In the genomic region with DNA sequence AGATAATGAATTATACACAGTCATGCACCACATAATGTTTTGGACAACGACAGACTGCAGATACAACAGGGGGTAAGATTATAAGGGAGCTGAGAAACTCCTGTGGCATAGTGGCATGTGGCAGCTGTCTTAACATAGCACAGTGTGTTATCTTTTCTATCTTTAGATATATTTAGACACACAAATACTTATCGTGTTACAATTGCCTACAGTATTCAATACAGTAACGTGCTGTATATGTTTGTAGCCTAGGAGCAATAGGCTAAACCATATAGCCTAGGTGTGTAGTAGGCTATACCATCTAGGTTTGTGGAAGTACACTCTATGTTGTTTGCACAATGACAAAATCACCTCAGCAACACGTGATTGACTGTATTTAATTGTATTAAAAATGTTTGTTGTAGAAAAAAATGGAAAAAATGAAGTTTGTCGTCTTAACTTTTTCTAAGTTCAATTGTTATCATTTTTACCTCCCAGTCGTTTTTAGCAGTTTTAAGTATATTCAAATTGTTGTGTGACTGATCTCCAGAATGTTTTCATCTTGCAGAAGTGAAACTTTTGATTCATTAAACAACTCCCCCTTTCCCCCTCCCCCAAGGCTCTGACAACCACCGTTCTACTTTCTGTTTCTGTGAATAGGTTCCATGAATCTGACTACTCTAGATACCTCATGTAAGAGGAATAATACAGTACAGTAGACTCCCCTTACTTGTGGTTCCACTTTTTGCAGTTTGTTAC, we compare ENCODE assay signal across 9 cellular contexts.
DNase-seq lines count a peak whose midpoint lies in the region; ATAC-seq and TF ChIP-seq lines count a peak whose summit lies in the region.
"Had no signal": no experiment of that assay in that cellular context is flagged by ENCODE, and none has a peak within 500 bp of the region (broad histone marks: within the 10 kb centered on the region; RNA-seq: fewer than 3 reads in every experiment).

No MANE protein-coding gene starts in this region.

- H3K4me1 Mint-ChIP-seq in activated CD4-positive, alpha-beta memory T cell treated with anti-CD3 and anti-CD28 coated beads for 36 hours (ENCODE audit: low read depth): peaks cover 47% of the 10 kb centered on the region

- peak overlapping the region; percentile 74 for H3K27ac Mint-ChIP-seq in activated CD4-positive, alpha-beta memory T cell treated with anti-CD3 and anti-CD28 coated beads for 36 hours

- H3K27me3 ChIP-seq in left ventricle myocardium inferior (ENCODE audit: low read depth) (no peaks in the 10 kb centered on the region), prostate gland (replicated peaks; ENCODE audit: insufficient read depth) (no peaks in the 10 kb centered on the region), esophagus squamous epithelium (no peaks in the 10 kb centered on the region)

- intact Hi-C loops in activated CD4-positive, alpha-beta memory T cell treated with anti-CD3 and anti-CD28 coated beads for 36 hours (cut with micrococcal nuclease): loop anchor here (1.0 to 5.0 kb wide), 15 partner anchors 11 to 1660 kb away; partner anchors contain the start of genes CDC73, RGS2, RO60 and UCHL5
- intact Hi-C loops in left ventricle myocardium inferior (cut with micrococcal nuclease) (no loop called here), prostate gland (cut with DNase I) (no loop called here), esophagus squamous epithelium (cut with DNase I) (no loop called here)

- H3K9me3 ChIP-seq in left ventricle myocardium inferior (replicated peaks): no peaks in the 10 kb centered on the region
- no peaks in the 10 kb centered on the region for H3K9me3 ChIP-seq in prostate gland
- no peaks in the 10 kb centered on the region for H3K9me3 ChIP-seq in esophagus squamous epithelium

- H3K36me3 ChIP-seq in left ventricle myocardium inferior: no peaks in the 10 kb centered on the region
- no peaks in the 10 kb centered on the region for H3K36me3 ChIP-seq in prostate gland
- H3K36me3 ChIP-seq in esophagus squamous epithelium: no peaks in the 10 kb centered on the region

- no peaks in the 10 kb centered on the region for H3K36me3 Mint-ChIP-seq in activated CD4-positive, alpha-beta memory T cell treated with anti-CD3 and anti-CD28 coated beads for 36 hours

- peak overlapping the region; percentile 17 for H3K4me3 Mint-ChIP-seq in activated CD4-positive, alpha-beta memory T cell treated with anti-CD3 and anti-CD28 coated beads for 36 hours

- DNase-seq in DMS53 (lab: John Stamatoyannopoulos, UW) (peak; percentile 30), DMS53 treated with DMSO at 0.1 percent for 48 hours (lab: John Stamatoyannopoulos, UW; ENCODE audit: unreplicated experiment) (no peak), left ventricle myocardium inferior (no peak), prostate gland (ENCODE audit: low spot score) (no peak), esophagus squamous epithelium (lab: John Stamatoyannopoulos, UW) (no peak)
- DNase-seq in activated CD4-positive, alpha-beta memory T cell treated with anti-CD3 and anti-CD28 coated beads for 36 hours: peak; percentile 85
- peak; percentile 55 to 75 for DNase-seq in stimulated activated CD4-positive, alpha-beta T cell treated with anti-CD3 and anti-CD28 coated beads, Interleukin-15, amount 100 ng/mL, for 48 hours (ENCODE audit: low read depth in 2 of 2)

- TF ChIP-seq POLR2A in prostate gland (IDR thresholded peaks at IDR 0.05) (no peak), esophagus squamous epithelium (IDR thresholded peaks at IDR 0.05) (no peak)

- H3K9me3 Mint-ChIP-seq in activated CD4-positive, alpha-beta memory T cell treated with anti-CD3 and anti-CD28 coated beads for 36 hours: no peaks in the 10 kb centered on the region

- no peak overlapping the region for H3K27ac ChIP-seq in left ventricle myocardium inferior (replicated peaks)
- H3K27ac ChIP-seq in prostate gland: no peak overlapping the region
- no peak overlapping the region for H3K27ac ChIP-seq in esophagus squamous epithelium
- H3K27ac ChIP-seq: SK-N-MC had no signal

- POLR2A ChIA-PET in activated CD4-positive, alpha-beta memory T cell treated with anti-CD3 and anti-CD28 coated beads for 36 hours (lab: Charles Lee): interaction anchor here (1.3 kb wide), 1 partner anchor 79 kb away, joined by 3 read pairs; no protein-coding TSS in a partner anchor

- H3K4me1 ChIP-seq in left ventricle myocardium inferior: no peaks in the 10 kb centered on the region
- no peaks in the 10 kb centered on the region for H3K4me1 ChIP-seq in prostate gland (replicated peaks)
- no peaks in the 10 kb centered on the region for H3K4me1 ChIP-seq in esophagus squamous epithelium

- peak; percentile 87 for ATAC-seq in HG03432 (IDR thresholded peaks at IDR 0.05; ENCODE audit: unreplicated experiment)

- H3K27me3 Mint-ChIP-seq in activated CD4-positive, alpha-beta memory T cell treated with anti-CD3 and anti-CD28 coated beads for 36 hours: no peaks in the 10 kb centered on the region

- H3K4me3 ChIP-seq in left ventricle myocardium inferior (no peak overlapping the region), prostate gland (no peak overlapping the region), esophagus squamous epithelium (no peak overlapping the region)
- H3K4me3 ChIP-seq: SK-N-MC had no signal

- 51% methylated on average over 7 of the region's 7 CpGs for WGBS in prostate gland
- WGBS in esophagus squamous epithelium, 2 donors: 56 to 61% methylated on average over 7 of the region's 7 CpGs

- TF ChIP-seq CTCF in left ventricle myocardium inferior (IDR thresholded peaks at IDR 0.05; ENCODE audit: borderline replicate concordance): no peak
- TF ChIP-seq CTCF in prostate gland (IDR thresholded peaks at IDR 0.05): no peak
- no peak for TF ChIP-seq CTCF in esophagus squamous epithelium (IDR thresholded peaks at IDR 0.05)

- CTCF ChIA-PET in activated CD4-positive, alpha-beta memory T cell treated with anti-CD3 and anti-CD28 coated beads for 36 hours (lab: Charles Lee): no interaction called here

Comparison
In these comparisons a context has a peak if more than half of its experiments do, and no peak if none do; other contexts are left out.
1. DNase-seq: peak in DMS53 (single experiment), activated CD4-positive, alpha-beta memory T cell treated with anti-CD3 and anti-CD28 coated beads for 36 hours (single experiment) and stimulated activated CD4-positive, alpha-beta T cell treated with anti-CD3 and anti-CD28 coated beads, Interleukin-15, amount 100 ng/mL, for 48 hours (2 of 2); none in DMS53 treated with DMSO at 0.1 percent for 48 hours (single experiment), left ventricle myocardium inferior (single experiment), prostate gland (single experiment) and esophagus squamous epithelium (single experiment).